Comparison of ENCODE assay signal across 13 cellular contexts in the genomic region with DNA sequence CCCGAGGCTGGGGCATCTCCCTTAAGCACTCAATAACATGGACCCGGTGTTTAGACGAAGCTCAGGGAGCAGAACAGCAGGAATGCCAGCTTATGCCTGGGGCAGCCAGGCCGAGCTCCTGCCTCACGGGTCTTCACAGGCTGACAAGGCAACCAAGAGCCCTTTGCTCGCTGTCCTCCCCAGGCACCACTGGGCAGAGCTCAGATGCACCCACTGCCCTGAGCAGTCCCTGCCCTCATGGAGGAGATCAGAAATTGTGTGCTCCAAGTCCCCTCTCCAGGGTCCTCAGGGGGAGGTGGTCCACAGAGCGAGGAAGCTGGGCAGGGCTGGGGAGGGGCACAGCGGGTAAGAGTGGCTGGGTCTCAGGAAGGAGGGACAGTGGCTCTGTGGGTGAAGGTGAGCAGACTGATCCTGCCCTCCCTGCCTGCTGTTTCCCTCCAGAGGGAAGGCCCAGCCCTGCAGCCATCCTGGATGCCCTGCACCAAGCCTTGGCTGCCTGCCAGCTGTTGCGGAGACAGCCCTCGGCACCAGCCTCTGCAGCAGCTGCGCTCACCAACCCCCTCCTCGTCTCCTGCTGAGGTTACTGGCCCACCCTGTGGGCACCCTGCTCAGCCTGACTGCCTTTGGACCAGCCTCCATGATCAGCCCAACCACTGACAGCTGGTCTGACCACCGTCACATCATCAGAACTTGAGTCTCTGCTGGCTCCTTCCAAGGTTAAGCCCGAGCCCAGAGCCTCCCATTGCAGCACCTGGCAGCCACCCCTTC. TPM values are rescaled to one million over a fixed set of nuclear protein-coding genes. Genes with fewer than 3 reads are reported as not detected.
DNase-seq lines count a peak whose midpoint lies in the region; ATAC-seq, FAIRE-seq and TF ChIP-seq lines count a peak whose summit lies in the region.
"Had no signal": no experiment of that assay in that cellular context is flagged by ENCODE, and none has a peak within 500 bp of the region (broad histone marks: within the 10 kb centered on the region; RNA-seq: fewer than 3 reads in every experiment).

No MANE protein-coding gene starts in this region.

- no peaks in the 10 kb centered on the region for H3K36me3 ChIP-seq in left ventricle myocardium inferior

- no peak for TF ChIP-seq CTCF in left ventricle myocardium inferior (IDR thresholded peaks at IDR 0.05; ENCODE audit: borderline replicate concordance)

- in situ Hi-C loops in ACHN (cut with HindIII; ENCODE audit: low pct_ligation_motif_present, low pct_unique_long_range_greater_than_20kb, low sequenced_read_pairs) = no loop called here

- no peaks in the 10 kb centered on the region for H3K27me3 ChIP-seq in left ventricle myocardium inferior (ENCODE audit: low read depth)

- intact Hi-C loops in Right ventricle myocardium superior (cut with DNase I) (no loop called here), left ventricle myocardium inferior (cut with micrococcal nuclease) (no loop called here), left cardiac atrium (cut with DNase I) (no loop called here)

- DNase-seq in Right ventricle myocardium superior = peak; percentile 68
- DNase-seq in left ventricle myocardium inferior = no peak
- peak; percentile 73 to 96 for DNase-seq in NCI-H524 (lab: John Stamatoyannopoulos, UW)
- no peak for DNase-seq in left cardiac atrium
- DNase-seq in urothelium cell line (ENCODE audit: low spot score) = peak; percentile 54
- DNase-seq in activated naive CD4-positive, alpha-beta T cell treated with anti-CD3 and anti-CD28 coated beads, Interleukin-2, amount 50 U/mL, for 72 hours (ENCODE audit: low spot score in 2 of 2) = no peak
- no peak for DNase-seq in hepatic stellate cell (ENCODE audit: low spot score)
- no peak for DNase-seq in ACHN
- DNase-seq: activated CD4-positive, alpha-beta T cell treated with anti-CD3 and anti-CD28 coated beads, Interleukin-2, amount 50 U/mL, for 1 hour; psoas muscle had no signal

- ATAC-seq in Right ventricle myocardium superior (ENCODE audit: poor library complexity) (peak; percentile 53), left cardiac atrium (peak; percentile 44 to 63)
- ATAC-seq in activated naive CD4-positive, alpha-beta T cell treated with anti-CD3 and anti-CD28 coated beads, Interleukin-2, amount 50 U/mL, for 72 hours = no peak
- ATAC-seq: psoas muscle had no signal

- no peak overlapping the region for H3K27ac ChIP-seq in left ventricle myocardium inferior (replicated peaks)
- H3K27ac ChIP-seq: epithelial cell of prostate, psoas muscle had no signal

- no peak overlapping the region for H3K4me3 ChIP-seq in left ventricle myocardium inferior
- H3K4me3 ChIP-seq: psoas muscle had no signal

- no peaks in the 10 kb centered on the region for H3K36me3 Mint-ChIP-seq in activated naive CD4-positive, alpha-beta T cell treated with anti-CD3 and anti-CD28 coated beads, Interleukin-2, amount 50 U/mL, for 72 hours

- FAIRE-seq in urothelium cell line (lab: Jason Lieb, UNC) = no peak
- FAIRE-seq: islet of Langerhans had no signal

- H3K9me3 ChIP-seq in left ventricle myocardium inferior (replicated peaks) = peaks cover 8% of the 10 kb centered on the region
- H3K9me3 ChIP-seq: psoas muscle had no signal

- no peaks in the 10 kb centered on the region for H3K9me3 Mint-ChIP-seq in activated naive CD4-positive, alpha-beta T cell treated with anti-CD3 and anti-CD28 coated beads, Interleukin-2, amount 50 U/mL, for 72 hours

- no peak overlapping the region for H3K27ac Mint-ChIP-seq in activated naive CD4-positive, alpha-beta T cell treated with anti-CD3 and anti-CD28 coated beads, Interleukin-2, amount 50 U/mL, for 72 hours

- peaks cover 4% of the 10 kb centered on the region for H3K4me1 ChIP-seq in left ventricle myocardium inferior
- H3K4me1 ChIP-seq: psoas muscle had no signal

RNA-seq across cellular contexts. Expression of a gene that starts 21.1 kb away (rescaled TPM):
- not detected for total RNA-seq in Right ventricle myocardium superior
- not detected for total RNA-seq in left ventricle myocardium inferior
- total RNA-seq in left cardiac atrium = under 1 TPM in 1 of 2 donors, not detected in 1; 0.29 TPM
- not detected for total RNA-seq in activated naive CD4-positive, alpha-beta T cell treated with anti-CD3 and anti-CD28 coated beads, Interleukin-2, amount 50 U/mL, for 72 hours
- total RNA-seq: psoas muscle, SK-MEL-5 had no signal

RNA-seq across cellular contexts. Expression of a gene that starts 38.4 kb away (rescaled TPM):
- total RNA-seq in Right ventricle myocardium superior (2.4 TPM), left ventricle myocardium inferior (1.5 TPM), left cardiac atrium (1 to 10 TPM; 1.1 to 2.3 TPM)
- under 1 TPM in 1 of 2 donors, not detected in 1; 0.18 TPM for total RNA-seq in activated naive CD4-positive, alpha-beta T cell treated with anti-CD3 and anti-CD28 coated beads, Interleukin-2, amount 50 U/mL, for 72 hours

RNA-seq across cellular contexts. Expression of a gene that starts 45.6 kb away (rescaled TPM):
- total RNA-seq in Right ventricle myocardium superior = not detected
- total RNA-seq in left ventricle myocardium inferior = 0.25 TPM
- total RNA-seq in left cardiac atrium = under 1 TPM; 0.29 to 0.73 TPM
- under 1 TPM in 1 of 2 donors, not detected in 1; 0.45 TPM for total RNA-seq in activated naive CD4-positive, alpha-beta T cell treated with anti-CD3 and anti-CD28 coated beads, Interleukin-2, amount 50 U/mL, for 72 hours

Comparison
In these comparisons a context has a peak if more than half of its experiments do, and no peak if none do; other contexts are left out.
1. DNase-seq: peak in Right ventricle myocardium superior (single experiment), NCI-H524 (2 of 2) and urothelium cell line (single experiment); none in left ventricle myocardium inferior (single experiment), left cardiac atrium (single experiment), activated naive CD4-positive, alpha-beta T cell treated with anti-CD3 and anti-CD28 coated beads, Interleukin-2, amount 50 U/mL, for 72 hours (0 of 2), hepatic stellate cell (single experiment) and ACHN (single experiment).
2. ATAC-seq: peak in Right ventricle myocardium superior (single experiment) and left cardiac atrium (2 of 2); none in activated naive CD4-positive, alpha-beta T cell treated with anti-CD3 and anti-CD28 coated beads, Interleukin-2, amount 50 U/mL, for 72 hours (0 of 2).